17 cellular contexts compared by ENCODE assay signal in the genomic region with DNA sequence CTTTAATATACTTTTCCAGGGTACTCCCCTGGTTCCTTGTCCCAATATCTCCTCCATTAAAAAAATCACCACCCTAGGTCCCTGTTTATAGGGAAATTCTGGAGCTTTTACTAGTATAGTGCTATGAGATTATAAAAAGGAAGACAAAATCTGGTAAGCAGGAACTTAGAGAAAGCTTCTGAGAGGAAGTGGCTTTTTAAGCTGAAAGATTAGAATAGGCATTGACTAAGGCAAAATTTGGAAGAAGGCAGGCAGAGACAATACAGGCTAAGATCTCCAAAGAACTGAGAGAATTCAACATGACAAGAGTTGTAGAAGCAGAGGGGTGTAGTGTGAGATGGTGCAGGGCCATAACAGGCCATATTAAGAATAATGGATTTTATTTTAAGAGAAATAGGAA. TPM values are rescaled to one million over a fixed set of nuclear protein-coding genes. Genes with fewer than 3 reads are reported as not detected.
A peak's percentile ranks its signal among the peaks of the same experiment; 100 is the strongest.
DNase-seq lines count a peak whose midpoint lies in the region; ATAC-seq and TF ChIP-seq lines count a peak whose summit lies in the region.
"Had no signal": no experiment of that assay in that cellular context is flagged by ENCODE, and none has a peak within 500 bp of the region (broad histone marks: within the 10 kb centered on the region; RNA-seq: fewer than 3 reads in every experiment).

No MANE protein-coding gene starts in this region.

- H3K27me3 Mint-ChIP-seq in T-cell, result no peaks in the 10 kb centered on the region
- H3K27me3 Mint-ChIP-seq in effector memory CD8-positive, alpha-beta T cell, result no peaks in the 10 kb centered on the region

- CTCF ChIA-PET in T-cell (lab: Charles Lee), result interaction anchor here in 1 of 2 donors (0.6 kb wide), 1 partner anchor 22 kb away, joined by 4 read pairs; no protein-coding TSS in a partner anchor

- H3K36me3 Mint-ChIP-seq in T-cell, result peaks cover 3% of the 10 kb centered on the region
- peaks cover 7% of the 10 kb centered on the region for H3K36me3 Mint-ChIP-seq in effector memory CD8-positive, alpha-beta T cell (ENCODE audit: insufficient read depth)

- intact Hi-C loops in left ventricle myocardium inferior (cut with micrococcal nuclease), result no loop called here
- intact Hi-C loops in Right ventricle myocardium inferior (cut with DNase I), result no loop called here

- no peak for TF ChIP-seq POLR2A in Peyer's patch (IDR thresholded peaks at IDR 0.05)

- peaks cover 20 to 26% (median 23%) of the 10 kb centered on the region in 3 donors for H3K4me1 Mint-ChIP-seq in T-cell
- peaks cover 14 to 19% of the 10 kb centered on the region in 2 donors for H3K4me1 Mint-ChIP-seq in effector memory CD8-positive, alpha-beta T cell (ENCODE audit: low read depth in 2 of 2)
- H3K4me1 Mint-ChIP-seq: mesothelial cell of epicardium had no signal

- H3K4me3 Mint-ChIP-seq in T-cell, result peak overlapping the region in 1 of 3 donors; percentile 4
- no peak overlapping the region for H3K4me3 Mint-ChIP-seq in effector memory CD8-positive, alpha-beta T cell
- H3K4me3 Mint-ChIP-seq: mesothelial cell of epicardium had no signal

- H3K4me3 ChIP-seq in left ventricle myocardium inferior (no peak overlapping the region), Peyer's patch (no peak overlapping the region)
- H3K4me3 ChIP-seq: heart right ventricle, right lobe of liver, suprapubic skin had no signal

- TF ChIP-seq CTCF in left ventricle myocardium inferior (IDR thresholded peaks at IDR 0.05; ENCODE audit: borderline replicate concordance) (no peak), Peyer's patch (IDR thresholded peaks at IDR 0.05) (no peak)

- no peak for DNase-seq in left ventricle myocardium inferior
- DNase-seq in Right ventricle myocardium inferior (ENCODE audit: missing footprints), result no peak
- no peak for DNase-seq in T-cell
- DNase-seq in effector memory CD8-positive, alpha-beta T cell, result no peak
- DNase-seq in Peyer's patch, result no peak
- DNase-seq in NCI-H748 (lab: John Stamatoyannopoulos, UW; ENCODE audit: unreplicated experiment), result no peak
- DNase-seq: DMS153; H7; heart right ventricle; NCI-H2081 treated with DMSO at 0.1 percent for 48 hours; NCI-H524; nucleus accumbens; right lobe of liver; stimulated activated CD4-positive, alpha-beta T cell treated with anti-CD3 and anti-CD28 coated beads, Interleukin-2, amount 100 ng/mL, for 24 hours had no signal

- peaks cover 3% of the 10 kb centered on the region for H3K36me3 ChIP-seq in left ventricle myocardium inferior
- no peaks in the 10 kb centered on the region for H3K36me3 ChIP-seq in Peyer's patch
- H3K36me3 ChIP-seq: right lobe of liver, suprapubic skin had no signal

- ATAC-seq in Right ventricle myocardium inferior, result no peak
- peak; percentile 41 to 50 (median 48) for ATAC-seq in T-cell (replicated peaks in 1 of 4)
- peak; percentile 40 for ATAC-seq in effector memory CD8-positive, alpha-beta T cell (replicated peaks)
- ATAC-seq in HG02678 (IDR thresholded peaks at IDR 0.05; ENCODE audit: unreplicated experiment), result no peak

- POLR2A ChIA-PET in T-cell (lab: Charles Lee), result interaction anchor here in 1 of 2 donors (0.8 kb wide), 1 partner anchor 15 kb away, joined by 4 read pairs; no protein-coding TSS in a partner anchor

- H3K9me3 Mint-ChIP-seq in T-cell, result no peaks in the 10 kb centered on the region
- no peaks in the 10 kb centered on the region for H3K9me3 Mint-ChIP-seq in effector memory CD8-positive, alpha-beta T cell
- H3K9me3 Mint-ChIP-seq: mesothelial cell of epicardium had no signal

- no peaks in the 10 kb centered on the region for H3K9me3 ChIP-seq in left ventricle myocardium inferior (replicated peaks)
- no peaks in the 10 kb centered on the region for H3K9me3 ChIP-seq in Peyer's patch
- H3K9me3 ChIP-seq: heart right ventricle, right lobe of liver, suprapubic skin had no signal

- H3K4me1 ChIP-seq in left ventricle myocardium inferior, result peaks cover 13% of the 10 kb centered on the region
- H3K4me1 ChIP-seq in Peyer's patch, result no peaks in the 10 kb centered on the region
- H3K4me1 ChIP-seq: suprapubic skin had no signal

- H3K27ac Mint-ChIP-seq in T-cell, result peak overlapping the region; percentile 50 to 77
- peak overlapping the region; percentile 32 to 75 for H3K27ac Mint-ChIP-seq in effector memory CD8-positive, alpha-beta T cell
- H3K27ac Mint-ChIP-seq: mesothelial cell of epicardium had no signal

- no peaks in the 10 kb centered on the region for H3K27me3 ChIP-seq in left ventricle myocardium inferior (ENCODE audit: low read depth)
- no peaks in the 10 kb centered on the region for H3K27me3 ChIP-seq in Peyer's patch
- H3K27me3 ChIP-seq: heart right ventricle, right lobe of liver, suprapubic skin had no signal

- H3K27ac ChIP-seq in left ventricle myocardium inferior (replicated peaks) (peak overlapping the region; percentile 14), Peyer's patch (no peak overlapping the region)
- H3K27ac ChIP-seq: right lobe of liver, suprapubic skin had no signal

RNA-seq across cellular contexts. Expression of a gene that starts 25.8 kb away (rescaled TPM):
- total RNA-seq in left ventricle myocardium inferior (0.38 TPM), Right ventricle myocardium inferior (0.43 TPM), T-cell (1 to 10 TPM in 1 of 5 donors, under 1 TPM in 4; 0.58 to 1.1 (median 0.70) TPM), Peyer's patch (1 to 10 TPM; 3.2 to 9.9 (median 3.9) TPM)

Comparison
In these comparisons a context has a peak if more than half of its experiments do, and no peak if none do; other contexts are left out.
1. ATAC-seq: peak in T-cell (4 of 4) and effector memory CD8-positive, alpha-beta T cell (single experiment); none in Right ventricle myocardium inferior (single experiment) and HG02678 (single experiment).